Comparison of ENCODE assay signal across 18 cellular contexts in the genomic region with DNA sequence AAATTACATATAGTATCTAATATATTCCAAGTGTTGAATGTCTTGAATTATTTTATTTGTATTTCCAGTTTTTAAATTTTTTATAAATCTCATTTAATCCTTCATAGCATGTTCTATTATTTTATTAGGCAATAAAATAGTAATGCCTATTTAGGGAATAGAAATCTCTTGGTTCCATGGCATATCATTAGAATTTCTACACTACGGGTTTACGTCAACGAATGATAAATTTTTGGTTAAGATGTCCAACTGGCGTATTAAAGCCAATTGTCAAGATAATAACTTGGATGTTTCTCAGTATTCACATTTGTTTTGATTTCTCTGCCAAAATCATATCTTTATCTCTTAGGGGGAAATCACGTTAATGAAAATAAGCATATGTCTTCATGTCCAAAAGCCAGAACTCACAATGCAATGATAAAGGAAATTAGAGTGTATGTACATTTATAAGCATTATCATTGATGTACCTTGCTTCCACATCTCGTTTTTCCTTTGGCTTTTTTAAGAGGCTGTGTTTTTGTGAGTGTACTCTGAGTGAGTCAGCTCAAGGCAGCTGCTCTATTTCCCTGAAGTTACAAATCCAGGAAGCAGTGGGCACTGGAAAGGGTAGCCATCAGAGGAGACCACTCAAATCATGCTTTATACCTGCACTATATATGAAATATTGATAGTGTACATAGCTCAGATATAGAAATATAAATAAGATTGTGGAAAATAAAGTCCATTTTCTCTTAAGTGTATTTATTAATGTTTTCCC.
DNase-seq lines count a peak whose midpoint lies in the region; ATAC-seq and TF ChIP-seq lines count a peak whose summit lies in the region.
"Had no signal": no experiment of that assay in that cellular context is flagged by ENCODE, and none has a peak within 500 bp of the region (broad histone marks: within the 10 kb centered on the region; RNA-seq: fewer than 3 reads in every experiment).

No MANE protein-coding gene starts in this region.

- TF ChIP-seq CTCF in uterus (IDR thresholded peaks at IDR 0.05): no peak

- H3K27me3 ChIP-seq in uterus: no peaks in the 10 kb centered on the region
- H3K27me3 ChIP-seq: breast epithelium, vagina had no signal

- TF ChIP-seq POLR2A in uterus (IDR thresholded peaks at IDR 0.05): no peak

- peak; percentile 73 for ATAC-seq in left ventricle myocardium superior
- ATAC-seq: A549; activated CD8-positive, alpha-beta T cell treated with anti-CD3 and anti-CD28 coated beads for 36 hours; naive thymus-derived CD8-positive, alpha-beta T cell; stimulated activated memory B cell treated with anti-CD40 and anti-IgM and Interleukin-4, amounts not matched to agents 10 μg/mL and 1 μg/mL and 100 μg/mL, for 72 hours had no signal

- no peak overlapping the region for H3K4me3 ChIP-seq in uterus
- H3K4me3 ChIP-seq: A549, breast epithelium, SK-N-MC, vagina had no signal

- intact Hi-C loops in left ventricle myocardium superior (cut with micrococcal nuclease): loop anchor here (10.0 kb wide), 1 partner anchor 112 kb away; no protein-coding TSS in a partner anchor
- intact Hi-C loops in uterus (cut with DNase I; ENCODE audit: low total_unique reads): no loop called here

- H3K27ac ChIP-seq in uterus: peak overlapping the region; percentile 28 to 45
- H3K27ac ChIP-seq: A549, breast epithelium, SK-N-MC, vagina had no signal

- no peaks in the 10 kb centered on the region for H3K36me3 ChIP-seq in uterus
- H3K36me3 ChIP-seq: breast epithelium, vagina had no signal

- no peaks in the 10 kb centered on the region for H3K4me1 ChIP-seq in uterus
- H3K4me1 ChIP-seq: A549, breast epithelium, vagina had no signal

- no peaks in the 10 kb centered on the region for H3K9me3 ChIP-seq in uterus
- H3K9me3 ChIP-seq: A549, breast epithelium, vagina had no signal

- DNase-seq in NCI-H2171 treated with DMSO at 0.1 percent for 48 hours (lab: John Stamatoyannopoulos, UW) (peak; percentile 20), NCI-H2171 (lab: John Stamatoyannopoulos, UW) (no peak), cerebellum (ENCODE audit: low spot score) (peak; percentile 23), left ventricle myocardium superior (no peak), uterus (no peak), NCI-H2081 (lab: John Stamatoyannopoulos, UW) (no peak), nucleus accumbens (lab: John Stamatoyannopoulos, UW) (no peak)
- no peak for DNase-seq in stimulated activated naive CD4-positive, alpha-beta T cell (lab: John Stamatoyannopoulos, UW)
- DNase-seq: activated CD8-positive, alpha-beta T cell treated with anti-CD3 and anti-CD28 coated beads for 36 hours; activated gamma-delta T cell treated with Interleukin-2 at 50 U/mL for 16 hours; hippocampal formation; naive thymus-derived CD8-positive, alpha-beta T cell; retina had no signal

Comparison
In these comparisons a context has a peak if more than half of its experiments do, and no peak if none do; other contexts are left out.
1. DNase-seq: peak in NCI-H2171 treated with DMSO at 0.1 percent for 48 hours (single experiment) and cerebellum (single experiment); none in NCI-H2171 (single experiment), left ventricle myocardium superior (single experiment), uterus (0 of 2), NCI-H2081 (0 of 2), nucleus accumbens (0 of 56) and stimulated activated naive CD4-positive, alpha-beta T cell (0 of 6).